In genomic region chr11:57276857-57277505, GRCh38 we compare ENCODE assay signal across 12 cellular contexts. TPM values are rescaled to one million over a fixed set of nuclear protein-coding genes. Genes with fewer than 3 reads are reported as not detected.
DNase-seq lines count a peak whose midpoint lies in the region; ATAC-seq, FAIRE-seq and TF ChIP-seq lines count a peak whose summit lies in the region.
"Had no signal": no experiment of that assay in that cellular context is flagged by ENCODE, and none has a peak within 500 bp of the region (broad histone marks: within the 10 kb centered on the region; RNA-seq: fewer than 3 reads in every experiment).

No MANE protein-coding gene starts in this region.

- no peak for TF ChIP-seq CTCF in A549 (IDR thresholded peaks at IDR 0.05)
- no peak for TF ChIP-seq CTCF in endothelial cell of umbilical vein (IDR thresholded peaks at IDR 0.05; ENCODE audit: extremely low read depth in 1 of 2, insufficient read depth in 1 of 2, low read depth in 1 of 2, low read length in 2 of 2)
- TF ChIP-seq CTCF in lung (IDR thresholded peaks at IDR 0.05; ENCODE audit: control extremely low read depth, extremely low read depth): no peak

- H3K27me3 Mint-ChIP-seq in activated CD4-positive, alpha-beta memory T cell treated with anti-CD3 and anti-CD28 coated beads for 36 hours: peaks cover 18% of the 10 kb centered on the region

- CTCF ChIA-PET in A549 (lab: Yijun Ruan, JAX) (interaction anchor here (0.6 to 7.6 kb wide), 25 partner anchors 7 to 548 kb away, joined by 3 to 90 read pairs (median 3); no protein-coding TSS in a partner anchor), endothelial cell of umbilical vein (lab: Charles Lee) (interaction anchor here (0.8 to 8.4 kb wide), 8 partner anchors 8 to 436 kb away, joined by 3 to 116 read pairs (median 6); no protein-coding TSS in a partner anchor)
- CTCF ChIA-PET in activated CD4-positive, alpha-beta memory T cell treated with anti-CD3 and anti-CD28 coated beads for 36 hours (lab: Charles Lee): interaction anchor here (1.0 to 2.6 kb wide), 3 partner anchors 13 to 436 kb away, joined by 3 to 12 read pairs (median 4); no protein-coding TSS in a partner anchor

- H3K4me1 Mint-ChIP-seq in activated CD4-positive, alpha-beta memory T cell treated with anti-CD3 and anti-CD28 coated beads for 36 hours (ENCODE audit: low read depth): peaks cover 2% of the 10 kb centered on the region

- no peak for DNase-seq in A549 (ENCODE audit: low read depth in 1 of 2, low spot score in 1 of 2)
- peak; percentile 97 to 98 for DNase-seq in NCI-H526 (lab: John Stamatoyannopoulos, UW)
- DNase-seq in endothelial cell of umbilical vein (ENCODE audit: low read depth, low spot score): peak; percentile 81
- DNase-seq in lung (ENCODE audit: low spot score): no peak
- no peak for DNase-seq in kidney tubule cell (ENCODE audit: low spot score)
- no peak for DNase-seq in urothelium cell line (ENCODE audit: low spot score)
- DNase-seq in activated CD4-positive, alpha-beta memory T cell treated with anti-CD3 and anti-CD28 coated beads for 36 hours: no peak
- DNase-seq: NCI-H187 treated with DMSO at 0.1 percent for 48 hours had no signal

- no peak overlapping the region for H3K9ac ChIP-seq in endothelial cell of umbilical vein (replicated peaks; ENCODE audit: extremely low read depth, insufficient read depth, low read length)

- H3K36me3 ChIP-seq in endothelial cell of umbilical vein (ENCODE audit: control insufficient read depth in 2 of 2, extremely low read depth in 1 of 2, insufficient read depth in 2 of 2, low read length in 2 of 2) (no peaks in the 10 kb centered on the region), lung (ENCODE audit: control insufficient read depth in 2 of 2, insufficient read depth in 2 of 2, low read length in 2 of 2) (no peaks in the 10 kb centered on the region)
- H3K36me3 ChIP-seq: Peyer's patch had no signal

- H3K4me2 ChIP-seq in A549: peak overlapping the region; percentile 76; the same call in 2 of the 3 replicates
- H3K4me2 ChIP-seq in endothelial cell of umbilical vein (ENCODE audit: insufficient read depth, low read length): no peak overlapping the region

- POLR2A ChIA-PET in A549 (lab: Yijun Ruan, JAX) (no interaction called here), endothelial cell of umbilical vein (lab: Charles Lee) (no interaction called here)
- POLR2A ChIA-PET in activated CD4-positive, alpha-beta memory T cell treated with anti-CD3 and anti-CD28 coated beads for 36 hours (lab: Charles Lee): no interaction called here

- ATAC-seq in A549 (no peak), lung (ENCODE audit: insufficient read depth, low FRiP score) (no peak), GM21381 (IDR thresholded peaks at IDR 0.05; ENCODE audit: unreplicated experiment) (no peak)
- ATAC-seq: activated T-cell treated with anti-CD3 and anti-CD28 coated beads, Interleukin-2, amount 50 U/mL, for 4 hours had no signal

- BruUV-seq in endothelial cell of umbilical vein (replicated peaks; lab: Mats Ljungman, UMichigan): no TSS peak

- H3K36me3 Mint-ChIP-seq in activated CD4-positive, alpha-beta memory T cell treated with anti-CD3 and anti-CD28 coated beads for 36 hours: no peaks in the 10 kb centered on the region

- TF ChIP-seq POLR2A in A549 (IDR thresholded peaks at IDR 0.05; ENCODE audit: low read length) (no peak), endothelial cell of umbilical vein (IDR thresholded peaks at IDR 0.05; ENCODE audit: low read depth, low read length) (no peak)

- no peak overlapping the region for H3K4me3 Mint-ChIP-seq in activated CD4-positive, alpha-beta memory T cell treated with anti-CD3 and anti-CD28 coated beads for 36 hours
- H3K4me3 Mint-ChIP-seq: activated T-cell treated with anti-CD3 and anti-CD28 coated beads, Interleukin-2, amount 50 U/mL, for 4 hours had no signal

- no peak overlapping the region for H2AFZ ChIP-seq in endothelial cell of umbilical vein (ENCODE audit: low read depth, low read length)

- dilution Hi-C loops in endothelial cell of umbilical vein (cut with MboI; ENCODE audit: extremely low pct_ligation_motif_present, low sequenced_read_pairs): no loop called here

- H3K4me3 ChIP-seq in A549 (no peak overlapping the region), endothelial cell of umbilical vein (replicated peaks in 1 of 3; ENCODE audit: insufficient read depth in 1 of 3, low read depth in 1 of 3, low read length in 3 of 3) (no peak overlapping the region), lung (no peak overlapping the region)
- H3K4me3 ChIP-seq: Peyer's patch had no signal

- no peak for TF ChIP-seq RAD21 in A549 (conservative IDR thresholded peaks at IDR 0.05 in 1 of 2, IDR thresholded peaks at IDR 0.05 in 1 of 2)

- H3K27ac ChIP-seq in A549 (peak overlapping the region; percentile 85 to 89; a peak in 5 of 6 replicates), endothelial cell of umbilical vein (ENCODE audit: insufficient read depth, low read depth, low read length) (no peak overlapping the region), lung (ENCODE audit: low read depth in 1 of 2, low read length in 1 of 2) (peak overlapping the region; percentile 41 to 97)

- H4K20me1 ChIP-seq in endothelial cell of umbilical vein (replicated peaks; ENCODE audit: control insufficient read depth, extremely low read depth, insufficient read depth, low read length): no peaks in the 10 kb centered on the region

- no peaks in the 10 kb centered on the region for H3K9me1 ChIP-seq in endothelial cell of umbilical vein (replicated peaks; ENCODE audit: control insufficient read depth, extremely low read depth, insufficient read depth, low read length)

- H3K9me3 ChIP-seq in A549 (peaks cover 9% of the 10 kb centered on the region; the same call in 1 of the 3 replicates), endothelial cell of umbilical vein (replicated peaks; ENCODE audit: control insufficient read depth, insufficient read depth, low read length) (no peaks in the 10 kb centered on the region), lung (ENCODE audit: control insufficient read depth in 2 of 2, insufficient read depth in 1 of 2, low read length in 1 of 2) (peaks cover 0 to 6% of the 10 kb centered on the region in 2 donors)

- no peak for TF ChIP-seq EP300 in A549 (IDR thresholded peaks at IDR 0.05)

- FAIRE-seq in A549 (lab: Jason Lieb, UNC) (no peak), endothelial cell of umbilical vein (lab: Jason Lieb, UNC) (no peak), urothelium cell line (lab: Jason Lieb, UNC) (no peak)

- H3K27ac Mint-ChIP-seq in activated CD4-positive, alpha-beta memory T cell treated with anti-CD3 and anti-CD28 coated beads for 36 hours: no peak overlapping the region

- intact Hi-C loops in endothelial cell of umbilical vein (cut with micrococcal nuclease): no loop called here
- intact Hi-C loops in activated CD4-positive, alpha-beta memory T cell treated with anti-CD3 and anti-CD28 coated beads for 36 hours (cut with micrococcal nuclease): no loop called here

- peaks cover 22% of the 10 kb centered on the region for H3K4me1 ChIP-seq in A549
- peaks cover 32% of the 10 kb centered on the region for H3K4me1 ChIP-seq in endothelial cell of umbilical vein (ENCODE audit: control insufficient read depth, extremely low read depth, insufficient read depth, low read length)
- peaks cover 0 to 11% of the 10 kb centered on the region in 2 donors for H3K4me1 ChIP-seq in lung (ENCODE audit: control insufficient read depth in 2 of 2, insufficient read depth in 2 of 2, low read length in 2 of 2)
- H3K4me1 ChIP-seq: Peyer's patch had no signal

- H3K79me2 ChIP-seq in endothelial cell of umbilical vein (ENCODE audit: control insufficient read depth, insufficient read depth, low read length): no peaks in the 10 kb centered on the region

- H3K27me3 ChIP-seq in endothelial cell of umbilical vein (ENCODE audit: control insufficient read depth in 2 of 2, insufficient read depth in 2 of 2, low read length in 2 of 2) (no peaks in the 10 kb centered on the region), lung (ENCODE audit: control insufficient read depth, insufficient read depth) (no peaks in the 10 kb centered on the region)
- H3K27me3 ChIP-seq: Peyer's patch had no signal

- 56% methylated on average over 5 of the region's 5 CpGs for WGBS in A549 (ENCODE audit: missing lambda C conversion rate)
- 35 to 41% methylated on average over 5 of the region's 5 CpGs for WGBS in lung, 2 donors

- peaks cover 8% of the 10 kb centered on the region for H3K9me3 Mint-ChIP-seq in activated CD4-positive, alpha-beta memory T cell treated with anti-CD3 and anti-CD28 coated beads for 36 hours

RNA-seq across cellular contexts. Expression of gene APLNR, which starts 39.9 kb away (rescaled TPM):
- polyA plus RNA-seq in A549 (2011; rRNA removed) (0.08 and 0.14 TPM in 2 replicates), A549 (2017; fragmentation: RNase III; extraction: RNeasy Plus Mini Kit Qiagen cat#74134 plus additional on column Dnase treatment) (0.08 to 0.09 TPM (median 0.08 TPM) in 3 replicates), endothelial cell of umbilical vein (0.03 and 0.04 TPM in 2 replicates), lung (1 to 10 TPM in 1 of 2 donors, under 1 TPM in 1; 0.39 to 1.3 TPM)
- polyA plus RNA-seq in A549 (2012; cell fraction: cytosol; rRNA removed): 0.05 and 0.10 TPM in 2 replicates
- polyA plus RNA-seq in A549 (2012; cell fraction: nucleus; rRNA removed): 0.65 and 0.80 TPM in 2 replicates
- 0.12 and 0.24 TPM in 2 replicates for polyA minus RNA-seq in A549 (2011; rRNA and poly(A)+ RNA removed)
- total RNA-seq in endothelial cell of umbilical vein (0.09 and 0.38 TPM in 2 replicates), lung (10 to 100 TPM in 1 of 2 donors, 1 to 10 TPM in 1; 8.6 to 93.8 TPM)
- polyA plus RNA-seq in endothelial cell of umbilical vein (2011; cell fraction: cytosol; rRNA removed): 0.01 and 0.04 TPM in 2 replicates
- 0.09 and 0.17 TPM in 2 replicates for polyA plus RNA-seq in endothelial cell of umbilical vein (2011; cell fraction: nucleus; rRNA removed)
- 0.09 and 0.11 TPM in 2 replicates for polyA plus RNA-seq in endothelial cell of umbilical vein (2012)
- 0.07 TPM in 1 of 2 replicates, not detected in the other for polyA minus RNA-seq in endothelial cell of umbilical vein
- not detected for polyA minus RNA-seq in endothelial cell of umbilical vein (2011; cell fraction: cytosol; rRNA and poly(A)+ RNA removed)
- not detected in 2 replicates for polyA minus RNA-seq in endothelial cell of umbilical vein (2011; cell fraction: nucleus; rRNA and poly(A)+ RNA removed)
- total RNA-seq in activated CD4-positive, alpha-beta memory T cell treated with anti-CD3 and anti-CD28 coated beads for 36 hours: not detected
- total RNA-seq: activated T-cell treated with anti-CD3 and anti-CD28 coated beads, Interleukin-2, amount 50 U/mL, for 4 hours; fibroblast of lung had no signal
- polyA plus RNA-seq: fibroblast of lung had no signal

RNA-seq across cellular contexts. Expression of gene TNKS1BP1, which starts 47.8 kb away (rescaled TPM):
- polyA plus RNA-seq in A549 (2011; rRNA removed) (35.0 and 36.5 TPM in 2 replicates), A549 (2017; fragmentation: RNase III; extraction: RNeasy Plus Mini Kit Qiagen cat#74134 plus additional on column Dnase treatment) (46.2 to 54.5 TPM (median 53.1 TPM) in 3 replicates), endothelial cell of umbilical vein (48.9 and 54.6 TPM in 2 replicates), lung (100 to 1,000 TPM in 1 of 2 donors, 10 to 100 TPM in 1; 87.0 to 171 TPM)
- polyA plus RNA-seq in A549 (2012; cell fraction: cytosol; rRNA removed): 23.5 and 25.3 TPM in 2 replicates
- 124 and 154 TPM in 2 replicates for polyA plus RNA-seq in A549 (2012; cell fraction: nucleus; rRNA removed)
- polyA minus RNA-seq in A549 (2011; rRNA and poly(A)+ RNA removed): 44.9 and 52.6 TPM in 2 replicates
- total RNA-seq in endothelial cell of umbilical vein (93.6 and 111 TPM in 2 replicates), lung (100 to 1,000 TPM; 107 to 220 TPM)
- polyA plus RNA-seq in endothelial cell of umbilical vein (2011; cell fraction: cytosol; rRNA removed): 41.5 and 43.0 TPM in 2 replicates
- 114 and 135 TPM in 2 replicates for polyA plus RNA-seq in endothelial cell of umbilical vein (2011; cell fraction: nucleus; rRNA removed)
- polyA plus RNA-seq in endothelial cell of umbilical vein (2012): 85.2 and 116 TPM in 2 replicates
- 77.6 and 97.5 TPM in 2 replicates for polyA minus RNA-seq in endothelial cell of umbilical vein
- 11.9 TPM for polyA minus RNA-seq in endothelial cell of umbilical vein (2011; cell fraction: cytosol; rRNA and poly(A)+ RNA removed)
- 36.8 and 38.3 TPM in 2 replicates for polyA minus RNA-seq in endothelial cell of umbilical vein (2011; cell fraction: nucleus; rRNA and poly(A)+ RNA removed)
- 10 to 100 TPM; 14.0 to 15.1 TPM for total RNA-seq in activated CD4-positive, alpha-beta memory T cell treated with anti-CD3 and anti-CD28 coated beads for 36 hours

RNA-seq across cellular contexts. Expression of gene SSRP1, which starts 58.7 kb away (rescaled TPM):
- polyA plus RNA-seq in A549 (2011; rRNA removed) (282 and 288 TPM in 2 replicates), A549 (2017; fragmentation: RNase III; extraction: RNeasy Plus Mini Kit Qiagen cat#74134 plus additional on column Dnase treatment) (323 to 357 TPM (median 335 TPM) in 3 replicates), endothelial cell of umbilical vein (123 and 130 TPM in 2 replicates), lung (10 to 100 TPM; 37.1 to 74.4 TPM)
- polyA plus RNA-seq in A549 (2012; cell fraction: cytosol; rRNA removed): 209 and 269 TPM in 2 replicates
- polyA plus RNA-seq in A549 (2012; cell fraction: nucleus; rRNA removed): 245 and 266 TPM in 2 replicates
- polyA minus RNA-seq in A549 (2011; rRNA and poly(A)+ RNA removed): 314 and 342 TPM in 2 replicates
- total RNA-seq in endothelial cell of umbilical vein (140 and 146 TPM in 2 replicates), lung (10 to 100 TPM; 54.7 to 76.9 TPM)
- polyA plus RNA-seq in endothelial cell of umbilical vein (2011; cell fraction: cytosol; rRNA removed): 150 and 190 TPM in 2 replicates
- polyA plus RNA-seq in endothelial cell of umbilical vein (2011; cell fraction: nucleus; rRNA removed): 106 and 107 TPM in 2 replicates
- 106 and 145 TPM in 2 replicates for polyA plus RNA-seq in endothelial cell of umbilical vein (2012)
- 121 and 142 TPM in 2 replicates for polyA minus RNA-seq in endothelial cell of umbilical vein
- polyA minus RNA-seq in endothelial cell of umbilical vein (2011; cell fraction: cytosol; rRNA and poly(A)+ RNA removed): 156 TPM
- 22.6 and 36.0 TPM in 2 replicates for polyA minus RNA-seq in endothelial cell of umbilical vein (2011; cell fraction: nucleus; rRNA and poly(A)+ RNA removed)
- total RNA-seq in activated CD4-positive, alpha-beta memory T cell treated with anti-CD3 and anti-CD28 coated beads for 36 hours: 100 to 1,000 TPM; 256 to 262 TPM

Comparison
In these comparisons a context has a peak if more than half of its experiments do, and no peak if none do; other contexts are left out.
1. DNase-seq: peak in NCI-H526 (2 of 2) and endothelial cell of umbilical vein (single experiment); none in A549 (0 of 2), lung (single experiment), kidney tubule cell (single experiment), urothelium cell line (single experiment) and activated CD4-positive, alpha-beta memory T cell treated with anti-CD3 and anti-CD28 coated beads for 36 hours (single experiment).